ENCODE assay signal across 1 cellular context in the genomic region with DNA sequence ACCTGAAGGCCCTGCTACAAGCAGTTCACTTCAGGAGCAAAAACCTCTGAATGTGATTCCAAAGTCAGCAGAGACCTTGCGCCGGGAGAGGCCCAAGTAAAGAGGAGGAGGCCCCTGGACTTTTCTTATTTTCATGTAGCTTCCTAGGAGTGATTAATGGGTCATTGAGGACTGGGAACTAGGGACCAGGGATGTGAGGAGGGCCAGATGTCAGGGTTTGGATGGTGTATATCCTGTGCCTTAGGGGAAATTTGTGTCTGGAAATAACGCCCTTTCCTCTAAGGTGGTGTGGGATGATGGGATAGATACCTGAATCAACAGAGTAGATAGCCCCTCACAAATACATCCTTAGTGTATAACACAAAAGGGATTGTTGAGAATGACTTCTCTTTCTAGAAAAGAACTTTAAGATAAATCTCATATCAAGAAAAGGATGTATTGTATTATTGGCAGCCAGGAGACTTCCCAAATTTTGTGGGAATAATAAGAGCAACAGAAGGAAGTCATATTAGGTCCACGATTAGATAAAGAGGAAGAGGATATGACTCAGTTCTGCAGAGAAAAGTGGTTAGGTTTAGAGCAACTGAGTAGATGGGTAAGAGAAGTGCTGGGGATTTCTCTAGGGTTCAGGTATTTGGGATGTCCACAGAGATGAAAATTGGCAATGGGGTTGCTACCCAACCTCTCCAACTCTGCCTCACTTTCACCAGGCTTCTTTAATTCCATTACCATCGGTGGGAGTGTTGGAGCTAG.
TF ChIP-seq lines count a peak whose summit lies in the region.

No MANE protein-coding gene starts in this region.

TF ChIP-seq in K562, 482 proteins besides CTCF, POLR2A, EP300 and RAD21:
- TF ChIP-seq FOSL1 (tag; conservative IDR thresholded peaks at IDR 0.05) (peak; percentile 53), SPI1 (IDR thresholded peaks at IDR 0.05; ENCODE audit: borderline replicate concordance, low read depth, low read length) (peak; percentile 58; the same call in 1 of the 2 replicates), MCM7 (IDR thresholded peaks at IDR 0.05) (no peak), ARID1B (IDR thresholded peaks at IDR 0.05) (0 out of 2 replicates have a peak, but pooled peaks have one; percentile 13), ZNF324 (CRISPR knock-in tag; IDR thresholded peaks at IDR 0.05) (no peak)
